ENCODE assay signal across 14 cellular contexts in the genomic region with DNA sequence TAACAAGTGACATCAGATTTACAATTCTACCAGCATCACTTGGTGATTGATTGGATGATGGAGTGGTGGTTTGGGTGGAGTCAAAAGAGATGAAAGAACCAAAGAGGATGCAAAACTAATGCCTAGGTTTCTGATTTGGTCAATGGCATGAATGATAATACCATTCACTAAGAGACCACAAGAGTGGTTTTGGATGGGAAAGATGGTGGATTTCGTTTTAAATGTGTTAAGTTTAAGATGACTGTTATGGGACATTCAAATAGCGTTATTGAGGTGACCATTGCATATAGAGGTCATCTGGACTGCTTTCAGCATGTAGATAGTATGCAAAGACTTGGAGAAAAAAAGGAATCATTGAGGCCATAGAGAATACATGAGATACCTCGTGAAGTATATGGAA. TPM values are rescaled to one million over a fixed set of nuclear protein-coding genes. Genes with fewer than 3 reads are reported as not detected.
A peak's percentile ranks its signal among the peaks of the same experiment; 100 is the strongest.
DNase-seq lines count a peak whose midpoint lies in the region; ATAC-seq, FAIRE-seq and TF ChIP-seq lines count a peak whose summit lies in the region.
"Had no signal": no experiment of that assay in that cellular context is flagged by ENCODE, and none has a peak within 500 bp of the region (broad histone marks: within the 10 kb centered on the region; RNA-seq: fewer than 3 reads in every experiment).

No MANE protein-coding gene starts in this region.

- TF ChIP-seq EP300 in esophagus muscularis mucosa (IDR thresholded peaks at IDR 0.05) = no peak

- H3K4me3 Mint-ChIP-seq in activated naive CD4-positive, alpha-beta T cell treated with anti-CD3 and anti-CD28 coated beads for 36 hours = peak overlapping the region; percentile 5
- H3K4me3 Mint-ChIP-seq in T-helper 2 cell treated with Interferon-gamma antibody and Interleukin-4, amounts not matched to agents 5 μg/mL and 100 μg/mL, for 36 hours = peak overlapping the region; percentile 91
- H3K4me3 Mint-ChIP-seq in stimulated activated memory B cell treated with anti-CD40 and anti-IgM and Interleukin-4, amounts not matched to agents 10 μg/mL and 1 μg/mL and 100 μg/mL, for 72 hours = peak overlapping the region; percentile 89

- H3K27ac Mint-ChIP-seq in activated naive CD4-positive, alpha-beta T cell treated with anti-CD3 and anti-CD28 coated beads for 36 hours = peak overlapping the region; percentile 75
- H3K27ac Mint-ChIP-seq in activated naive CD4-positive, alpha-beta T cell treated with anti-CD3 and anti-CD28 coated beads, Interleukin-2, amount 50 U/mL, for 72 hours = peak overlapping the region in 1 of 2 donors; percentile 33
- no peak overlapping the region for H3K27ac Mint-ChIP-seq in T-helper 2 cell treated with Interferon-gamma antibody and Interleukin-4, amounts not matched to agents 5 μg/mL and 100 μg/mL, for 36 hours
- peak overlapping the region; percentile 92 for H3K27ac Mint-ChIP-seq in stimulated activated memory B cell treated with anti-CD40 and anti-IgM and Interleukin-4, amounts not matched to agents 10 μg/mL and 1 μg/mL and 100 μg/mL, for 72 hours

- intact Hi-C loops in activated naive CD4-positive, alpha-beta T cell treated with anti-CD3 and anti-CD28 coated beads for 36 hours (cut with micrococcal nuclease) = no loop called here
- intact Hi-C loops in esophagus muscularis mucosa (cut with DNase I) = loop anchor here (5.0 kb wide), 1 partner anchor 340 kb away; no protein-coding TSS in a partner anchor

- no peak for FAIRE-seq in GM12891 (lab: Jason Lieb, UNC)

- H3K27me3 ChIP-seq in esophagus muscularis mucosa = no peaks in the 10 kb centered on the region
- H3K27me3 ChIP-seq: left lung had no signal

- H3K4me3 ChIP-seq in esophagus muscularis mucosa = no peak overlapping the region
- H3K4me3 ChIP-seq: left lung had no signal

- CTCF ChIA-PET in activated naive CD4-positive, alpha-beta T cell treated with anti-CD3 and anti-CD28 coated beads for 36 hours (lab: Charles Lee) = interaction anchor here (0.7 kb wide), 1 partner anchor 144 kb away, joined by 3 read pairs; no protein-coding TSS in a partner anchor

- ATAC-seq in activated naive CD4-positive, alpha-beta T cell treated with anti-CD3 and anti-CD28 coated beads, Interleukin-2, amount 50 U/mL, for 72 hours = no peak
- no peak for ATAC-seq in stimulated activated memory B cell treated with anti-CD40 and anti-IgM and Interleukin-4, amounts not matched to agents 10 μg/mL and 1 μg/mL and 100 μg/mL, for 72 hours
- no peak for ATAC-seq in GM21786 (IDR thresholded peaks at IDR 0.05; ENCODE audit: unreplicated experiment)
- ATAC-seq: left lung had no signal

- no peaks in the 10 kb centered on the region for H3K9me3 Mint-ChIP-seq in activated naive CD4-positive, alpha-beta T cell treated with anti-CD3 and anti-CD28 coated beads for 36 hours
- no peaks in the 10 kb centered on the region for H3K9me3 Mint-ChIP-seq in activated naive CD4-positive, alpha-beta T cell treated with anti-CD3 and anti-CD28 coated beads, Interleukin-2, amount 50 U/mL, for 72 hours
- H3K9me3 Mint-ChIP-seq in T-helper 2 cell treated with Interferon-gamma antibody and Interleukin-4, amounts not matched to agents 5 μg/mL and 100 μg/mL, for 36 hours = no peaks in the 10 kb centered on the region
- H3K9me3 Mint-ChIP-seq in stimulated activated memory B cell treated with anti-CD40 and anti-IgM and Interleukin-4, amounts not matched to agents 10 μg/mL and 1 μg/mL and 100 μg/mL, for 72 hours = peaks cover 3% of the 10 kb centered on the region

- H3K27ac ChIP-seq in esophagus muscularis mucosa (replicated peaks in 1 of 4) = peak overlapping the region; percentile 47 to 72 (median 55)
- H3K27ac ChIP-seq: KMS-11, left lung, VCaP had no signal

- TF ChIP-seq POLR2A in esophagus muscularis mucosa (IDR thresholded peaks at IDR 0.05; ENCODE audit: low read depth) = no peak
- no peak for TF ChIP-seq POLR2A in GM12891 (IDR thresholded peaks at IDR 0.05; ENCODE audit: low read depth, low read length)

- H3K9me3 ChIP-seq in esophagus muscularis mucosa = no peaks in the 10 kb centered on the region
- H3K9me3 ChIP-seq: left lung had no signal

- no peak for TF ChIP-seq CTCF in esophagus muscularis mucosa (IDR thresholded peaks at IDR 0.05)

- H3K36me3 Mint-ChIP-seq in activated naive CD4-positive, alpha-beta T cell treated with anti-CD3 and anti-CD28 coated beads for 36 hours (ENCODE audit: low read depth) = peaks cover 50% of the 10 kb centered on the region
- peaks cover 50 to 52% of the 10 kb centered on the region in 2 donors for H3K36me3 Mint-ChIP-seq in activated naive CD4-positive, alpha-beta T cell treated with anti-CD3 and anti-CD28 coated beads, Interleukin-2, amount 50 U/mL, for 72 hours
- peaks cover 44% of the 10 kb centered on the region for H3K36me3 Mint-ChIP-seq in T-helper 2 cell treated with Interferon-gamma antibody and Interleukin-4, amounts not matched to agents 5 μg/mL and 100 μg/mL, for 36 hours (ENCODE audit: low read depth)
- H3K36me3 Mint-ChIP-seq in stimulated activated memory B cell treated with anti-CD40 and anti-IgM and Interleukin-4, amounts not matched to agents 10 μg/mL and 1 μg/mL and 100 μg/mL, for 72 hours = peaks cover 52% of the 10 kb centered on the region

- peaks cover 36 to 57% (median 51%) of the 10 kb centered on the region in 4 donors for H3K4me1 ChIP-seq in esophagus muscularis mucosa

- WGBS in esophagus muscularis mucosa = 82% methylated on average over 3 of the region's 3 CpGs

- H3K4me1 Mint-ChIP-seq in activated naive CD4-positive, alpha-beta T cell treated with anti-CD3 and anti-CD28 coated beads for 36 hours (ENCODE audit: low read depth) = peaks cover 58% of the 10 kb centered on the region
- H3K4me1 Mint-ChIP-seq in T-helper 2 cell treated with Interferon-gamma antibody and Interleukin-4, amounts not matched to agents 5 μg/mL and 100 μg/mL, for 36 hours (ENCODE audit: low read depth) = peaks cover 41% of the 10 kb centered on the region
- peaks cover 63% of the 10 kb centered on the region for H3K4me1 Mint-ChIP-seq in stimulated activated memory B cell treated with anti-CD40 and anti-IgM and Interleukin-4, amounts not matched to agents 10 μg/mL and 1 μg/mL and 100 μg/mL, for 72 hours

- H3K36me3 ChIP-seq in esophagus muscularis mucosa = peaks cover 10 to 33% (median 22%) of the 10 kb centered on the region in 4 donors

- H3K27me3 Mint-ChIP-seq in activated naive CD4-positive, alpha-beta T cell treated with anti-CD3 and anti-CD28 coated beads for 36 hours (ENCODE audit: low read depth) = no peaks in the 10 kb centered on the region
- H3K27me3 Mint-ChIP-seq in T-helper 2 cell treated with Interferon-gamma antibody and Interleukin-4, amounts not matched to agents 5 μg/mL and 100 μg/mL, for 36 hours (ENCODE audit: low read depth) = no peaks in the 10 kb centered on the region
- H3K27me3 Mint-ChIP-seq in stimulated activated memory B cell treated with anti-CD40 and anti-IgM and Interleukin-4, amounts not matched to agents 10 μg/mL and 1 μg/mL and 100 μg/mL, for 72 hours = no peaks in the 10 kb centered on the region

- DNase-seq in activated naive CD4-positive, alpha-beta T cell treated with anti-CD3 and anti-CD28 coated beads for 36 hours = no peak
- no peak for DNase-seq in activated naive CD4-positive, alpha-beta T cell treated with anti-CD3 and anti-CD28 coated beads, Interleukin-2, amount 50 U/mL, for 72 hours (ENCODE audit: low spot score in 2 of 2)
- no peak for DNase-seq in T-helper 2 cell treated with Interferon-gamma antibody and Interleukin-4, amounts not matched to agents 5 μg/mL and 100 μg/mL, for 36 hours (ENCODE audit: low spot score)
- DNase-seq in esophagus muscularis mucosa (ENCODE audit: extremely low spot score) (no peak), NCI-H345 (lab: John Stamatoyannopoulos, UW) (no peak), GM12891 (ENCODE audit: insufficient read length, low spot score) (no peak)
- DNase-seq: hypothalamus, left lung, NCI-H187, Right ventricle myocardium superior had no signal

TF ChIP-seq in GM12891, 5 proteins besides CTCF, POLR2A, EP300 and RAD21:
- no peak for TF ChIP-seq PAX5 (IDR thresholded peaks at IDR 0.05; ENCODE audit: insufficient read depth, low read length, severe bottlenecking)

RNA-seq across cellular contexts. Expression of a gene that starts 3.6 kb away (rescaled TPM):
- total RNA-seq in activated naive CD4-positive, alpha-beta T cell treated with anti-CD3 and anti-CD28 coated beads for 36 hours = 10 to 100 TPM; 30.4 to 31.2 TPM
- 10 to 100 TPM; 39.8 to 45.7 TPM for total RNA-seq in activated naive CD4-positive, alpha-beta T cell treated with anti-CD3 and anti-CD28 coated beads, Interleukin-2, amount 50 U/mL, for 72 hours
- total RNA-seq in esophagus muscularis mucosa = 10 to 100 TPM; 17.2 to 27.4 (median 17.8) TPM
- polyA plus RNA-seq in GM12891 (2012; ENCODE audit: low read depth, missing spikeins) = 11.2 TPM

Comparison
In these comparisons a context has a peak if more than half of its experiments do, and no peak if none do; other contexts are left out.
1. H3K4me3 Mint-ChIP-seq: peak in every context shown above with its lines; median percentile 91 in T-helper 2 cell treated with Interferon-gamma antibody and Interleukin-4, amounts not matched to agents 5 μg/mL and 100 μg/mL, for 36 hours; 89 in stimulated activated memory B cell treated with anti-CD40 and anti-IgM and Interleukin-4, amounts not matched to agents 10 μg/mL and 1 μg/mL and 100 μg/mL, for 72 hours; 5 in activated naive CD4-positive, alpha-beta T cell treated with anti-CD3 and anti-CD28 coated beads for 36 hours.